In genomic region chr19:12564016-12564664, GRCh38 we compare ENCODE assay signal across 2 cellular contexts.
TF ChIP-seq lines count a peak whose summit lies in the region.

No MANE protein-coding gene starts in this region.

TF ChIP-seq in A549, 52 proteins besides CTCF, POLR2A, EP300 and RAD21:
- TF ChIP-seq HOXA7 (CRISPR knock-in tag; IDR thresholded peaks at IDR 0.05), result no peak
- no peak for TF ChIP-seq RCOR1 (IDR thresholded peaks at IDR 0.05; ENCODE audit: low read depth, low read length)
- TF ChIP-seq EHF (CRISPR knock-in tag; IDR thresholded peaks at IDR 0.05), result no peak
- no peak for TF ChIP-seq FOXS1 (CRISPR knock-in tag; IDR thresholded peaks at IDR 0.05)
- no peak for TF ChIP-seq BCL3 (IDR thresholded peaks at IDR 0.05)
- TF ChIP-seq SREBF2 (IDR thresholded peaks at IDR 0.05), result no peak
- TF ChIP-seq E2F6 (IDR thresholded peaks at IDR 0.05; ENCODE audit: borderline replicate concordance, low read depth), result no peak

TF ChIP-seq in GM12878, 131 proteins besides CTCF, POLR2A, EP300 and RAD21 (continues in another document):
- TF ChIP-seq RB1 (IDR thresholded peaks at IDR 0.05; ENCODE audit: borderline replicate concordance), result no peak
- TF ChIP-seq MYB (IDR thresholded peaks at IDR 0.05; ENCODE audit: borderline replicate concordance, low read depth, low read length), result no peak
- TF ChIP-seq PAX8 (IDR thresholded peaks at IDR 0.05), result no peak
- TF ChIP-seq KAT2A (conservative IDR thresholded peaks at IDR 0.05; ENCODE audit: control insufficient read depth, low read depth, low read length), result no peak
- TF ChIP-seq ZBTB33 (IDR thresholded peaks at IDR 0.05), result no peak
- TF ChIP-seq PRDM15 (CRISPR knock-in tag; IDR thresholded peaks at IDR 0.05), result no peak
- TF ChIP-seq E4F1 (IDR thresholded peaks at IDR 0.05; ENCODE audit: borderline replicate concordance, partially characterized antibody), result no peak
- 0 out of 2 replicates have a peak, but pooled peaks have one; percentile 35 for TF ChIP-seq IRF4 (IDR thresholded peaks at IDR 0.05; ENCODE audit: low read depth, low read length)
- TF ChIP-seq SMC3 (IDR thresholded peaks at IDR 0.05; ENCODE audit: borderline replicate concordance, low read length), result peak; percentile 97
- TF ChIP-seq MAX (IDR thresholded peaks at IDR 0.05; ENCODE audit: low read depth, low read length), result no peak
- TF ChIP-seq RELA (IDR thresholded peaks at IDR 0.05; ENCODE audit: borderline replicate concordance, partially characterized antibody), result peak; percentile 25
- TF ChIP-seq YY1 (IDR thresholded peaks at IDR 0.05; ENCODE audit: low read depth, low read length), result peak; percentile 80
- TF ChIP-seq CHD4 (IDR thresholded peaks at IDR 0.05), result no peak
- no peak for TF ChIP-seq SPI1 (IDR thresholded peaks at IDR 0.05; ENCODE audit: borderline replicate concordance, insufficient read depth, low read depth, low read length)
- peak; percentile 6 for TF ChIP-seq SIX5 (IDR thresholded peaks at IDR 0.05; ENCODE audit: low read depth, low read length, severe bottlenecking)
- no peak for TF ChIP-seq RELB (IDR thresholded peaks at IDR 0.05; ENCODE audit: low read depth)
- TF ChIP-seq MXI1 (IDR thresholded peaks at IDR 0.05; ENCODE audit: low read depth, low read length), result no peak
- peak; percentile 48; the same call in 1 of the 3 replicates for TF ChIP-seq POU2F2 (IDR thresholded peaks at IDR 0.05; ENCODE audit: borderline replicate concordance, low read depth, low read length)
- TF ChIP-seq, protein P1, sequence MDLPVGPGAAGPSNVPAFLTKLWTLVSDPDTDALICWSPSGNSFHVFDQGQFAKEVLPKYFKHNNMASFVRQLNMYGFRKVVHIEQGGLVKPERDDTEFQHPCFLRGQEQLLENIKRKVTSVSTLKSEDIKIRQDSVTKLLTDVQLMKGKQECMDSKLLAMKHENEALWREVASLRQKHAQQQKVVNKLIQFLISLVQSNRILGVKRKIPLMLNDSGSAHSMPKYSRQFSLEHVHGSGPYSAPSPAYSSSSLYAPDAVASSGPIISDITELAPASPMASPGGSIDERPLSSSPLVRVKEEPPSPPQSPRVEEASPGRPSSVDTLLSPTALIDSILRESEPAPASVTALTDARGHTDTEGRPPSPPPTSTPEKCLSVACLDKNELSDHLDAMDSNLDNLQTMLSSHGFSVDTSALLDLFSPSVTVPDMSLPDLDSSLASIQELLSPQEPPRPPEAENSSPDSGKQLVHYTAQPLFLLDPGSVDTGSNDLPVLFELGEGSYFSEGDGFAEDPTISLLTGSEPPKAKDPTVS (IDR thresholded peaks at IDR 0.05; ENCODE audit: low read depth, low read length), result peak; percentile 48; the same call in 1 of the 2 replicates
- TF ChIP-seq MEF2A (IDR thresholded peaks at IDR 0.05; ENCODE audit: insufficient read depth, low read depth, low read length), result 0 out of 2 replicates have a peak, but pooled peaks have one; percentile 33
- TF ChIP-seq SRF (IDR thresholded peaks at IDR 0.05; ENCODE audit: low read depth in 2 of 2, low read length in 2 of 2), result peak in 1 of 2 experiments; percentile 76; a peak in 2 of 4 replicates
- TF ChIP-seq ZNF207 (IDR thresholded peaks at IDR 0.05; ENCODE audit: borderline replicate concordance), result no peak; the same call in 1 of the 2 replicates
- TF ChIP-seq ATF2 (IDR thresholded peaks at IDR 0.05; ENCODE audit: low read length), result no peak
- TF ChIP-seq TAF1 (IDR thresholded peaks at IDR 0.05; ENCODE audit: borderline replicate concordance, low read depth, low read length), result no peak
- no peak for TF ChIP-seq CBFB (IDR thresholded peaks at IDR 0.05; ENCODE audit: low read depth)
- no peak for TF ChIP-seq E2F8 (IDR thresholded peaks at IDR 0.05; ENCODE audit: low read depth, partially characterized antibody)
- TF ChIP-seq YBX1 (IDR thresholded peaks at IDR 0.05), result no peak
- TF ChIP-seq NR2C1 (IDR thresholded peaks at IDR 0.05), result no peak
- TF ChIP-seq BCL11A (IDR thresholded peaks at IDR 0.05; ENCODE audit: low read depth, low read length), result no peak
- TF ChIP-seq KDM1A (IDR thresholded peaks at IDR 0.05; ENCODE audit: borderline replicate concordance), result no peak
- TF ChIP-seq TARDBP (IDR thresholded peaks at IDR 0.05; ENCODE audit: borderline replicate concordance), result no peak
- peak; percentile 43; the same call in 1 of the 2 replicates for TF ChIP-seq PAX5 (IDR thresholded peaks at IDR 0.05; ENCODE audit: borderline replicate concordance, low read depth, low read length)
- TF ChIP-seq SP1 (IDR thresholded peaks at IDR 0.05; ENCODE audit: low read depth, low read length), result peak; percentile 35
- TF ChIP-seq ZNF592 (IDR thresholded peaks at IDR 0.05), result 0 out of 2 replicates have a peak, but pooled peaks have one; percentile 25
- peak; percentile 77 for TF ChIP-seq SMARCA5 (IDR thresholded peaks at IDR 0.05)
- TF ChIP-seq ZNF217 (IDR thresholded peaks at IDR 0.05), result no peak
